In the genomic region with DNA sequence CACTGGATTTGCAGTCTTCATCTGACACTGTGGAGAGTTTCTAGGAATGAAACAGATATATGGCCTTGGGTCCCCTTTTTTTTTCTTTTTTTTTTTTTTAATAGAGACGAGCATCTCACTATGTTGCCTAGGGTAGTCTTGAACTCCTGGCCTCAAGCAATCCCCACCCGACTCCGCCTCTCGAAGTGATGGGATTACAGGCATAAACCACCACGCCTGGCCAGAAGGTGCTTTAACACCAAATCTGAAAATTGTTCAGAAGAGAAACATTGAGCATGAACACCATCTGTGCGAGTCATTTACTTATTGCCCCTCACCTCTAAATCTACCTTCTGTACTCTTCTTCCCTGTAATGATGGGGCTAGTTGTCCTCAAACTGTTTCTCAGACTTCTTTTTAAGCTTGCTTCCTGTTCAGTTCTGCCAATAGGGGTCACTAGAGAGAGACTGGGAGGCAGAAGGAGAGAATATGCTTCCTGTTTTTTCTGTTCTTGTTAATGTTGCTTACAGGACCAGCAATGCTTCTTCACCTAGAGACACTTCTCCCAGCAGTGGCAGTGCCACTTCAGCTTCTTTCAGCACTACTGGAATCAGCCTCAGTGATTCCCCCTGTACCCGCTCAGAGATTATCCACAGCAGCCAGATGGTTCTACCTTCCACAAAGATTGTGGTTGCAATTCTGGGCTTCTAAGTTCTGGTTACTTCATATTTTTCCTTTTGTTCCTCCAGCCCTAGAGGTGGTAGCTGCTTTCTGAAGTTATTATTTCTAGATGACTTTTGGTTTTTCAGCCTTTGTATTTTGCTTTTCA, we compare ENCODE assay signal across 8 cellular contexts. TPM values are rescaled to one million over a fixed set of nuclear protein-coding genes. Genes with fewer than 3 reads are reported as not detected.
A peak's percentile ranks its signal among the peaks of the same experiment; 100 is the strongest.
DNase-seq lines count a peak whose midpoint lies in the region; ATAC-seq, FAIRE-seq and TF ChIP-seq lines count a peak whose summit lies in the region.

No MANE protein-coding gene starts in this region.

- ATAC-seq in CD4-positive, alpha-beta T cell (ENCODE audit: poor library complexity) = peak; percentile 87
- ATAC-seq in HG03457 (IDR thresholded peaks at IDR 0.05; ENCODE audit: unreplicated experiment) (no peak), GM21786 (IDR thresholded peaks at IDR 0.05; ENCODE audit: unreplicated experiment) (no peak)

- H3K36me3 ChIP-seq in brain microvascular endothelial cell (replicated peaks) = no peaks in the 10 kb centered on the region

- no peak overlapping the region for H3K4me3 ChIP-seq in brain microvascular endothelial cell (ENCODE audit: low read depth, low read length)

- POLR2A ChIA-PET in CD4-positive, alpha-beta T cell (lab: Charles Lee) = interaction anchor here (1.0 to 4.8 kb wide), 2 partner anchors 21 to 70 kb away, joined by 16 to 26 read pairs; partner anchors contain the start of genes EIF4G2 and ZBED5

- H3K27ac Mint-ChIP-seq in CD4-positive, alpha-beta T cell = no peak overlapping the region

- peak; percentile 67 for FAIRE-seq in GM18507 (lab: Jason Lieb, UNC)

- H3K27ac ChIP-seq in CD4-positive, alpha-beta T cell (ENCODE audit: low read depth, low read length) = no peak overlapping the region
- no peak overlapping the region for H3K27ac ChIP-seq in brain microvascular endothelial cell

- no peaks in the 10 kb centered on the region for H3K27me3 ChIP-seq in CD4-positive, alpha-beta T cell (ENCODE audit: control insufficient read depth, insufficient read depth, low read length)
- no peaks in the 10 kb centered on the region for H3K27me3 ChIP-seq in brain microvascular endothelial cell (replicated peaks)

- peak; percentile 77 for TF ChIP-seq CTCF in CD4-positive, alpha-beta T cell (IDR thresholded peaks at IDR 0.05)
- peak; percentile 87 for TF ChIP-seq CTCF in brain microvascular endothelial cell (IDR thresholded peaks at IDR 0.05; ENCODE audit: low read depth, low read length, missing control alignments)

- peaks cover under 1% of the 10 kb centered on the region for H3K9me3 ChIP-seq in CD4-positive, alpha-beta T cell (ENCODE audit: control insufficient read depth, low read length)

- CTCF ChIA-PET in CD4-positive, alpha-beta T cell (lab: Charles Lee) = interaction anchor here (0.5 to 3.2 kb wide), 25 partner anchors 9 to 1035 kb away, joined by 3 to 25 read pairs (median 3); partner anchors contain the start of genes EIF4G2 and ZBED5

- H3K9me3 Mint-ChIP-seq in CD4-positive, alpha-beta T cell = no peaks in the 10 kb centered on the region

- in situ Hi-C loops in brain microvascular endothelial cell (cut with HindIII; ENCODE audit: low pct_ligation_motif_present, low sequenced_read_pairs) = no loop called here

- no peaks in the 10 kb centered on the region for H3K27me3 Mint-ChIP-seq in CD4-positive, alpha-beta T cell

- intact Hi-C loops in CD4-positive, alpha-beta T cell (cut with DNase I, micrococcal nuclease) = loop anchor here in 1 of 2 experiments (2.0 kb wide), 2 partner anchors 20 to 142 kb away; partner anchors contain the start of gene ZBED5

- peaks cover 42% of the 10 kb centered on the region for H3K36me3 Mint-ChIP-seq in CD4-positive, alpha-beta T cell (ENCODE audit: low read depth)

- H3K4me1 Mint-ChIP-seq in CD4-positive, alpha-beta T cell (ENCODE audit: low read depth) = peaks cover 10% of the 10 kb centered on the region

- H3K4me3 Mint-ChIP-seq in CD4-positive, alpha-beta T cell = no peak overlapping the region

- DNase-seq in CD4-positive, alpha-beta T cell = no peak
- DNase-seq in GM18507 (ENCODE audit: extremely low spot score, insufficient read length, low read depth) (no peak), NCI-H82 (lab: John Stamatoyannopoulos, UW) (peak; percentile 75), brain microvascular endothelial cell (peak; percentile 31), left kidney (ENCODE audit: low read depth, low spot score) (peak; percentile 77), OCI-M2 (lab: John Stamatoyannopoulos, UW; ENCODE audit: unreplicated experiment) (no peak)

RNA-seq across cellular contexts. Expression of gene ZBED5, which starts 20.8 kb away (rescaled TPM):
- 10 to 100 TPM; 71.1 to 72.0 TPM for total RNA-seq in CD4-positive, alpha-beta T cell

Comparison
In these comparisons a context has a peak if more than half of its experiments do, and no peak if none do; other contexts are left out.
1. DNase-seq: peak in NCI-H82 (single experiment), brain microvascular endothelial cell (single experiment) and left kidney (single experiment); none in CD4-positive, alpha-beta T cell (0 of 10), GM18507 (single experiment) and OCI-M2 (single experiment).